11 cellular contexts compared by ENCODE assay signal in the genomic region with DNA sequence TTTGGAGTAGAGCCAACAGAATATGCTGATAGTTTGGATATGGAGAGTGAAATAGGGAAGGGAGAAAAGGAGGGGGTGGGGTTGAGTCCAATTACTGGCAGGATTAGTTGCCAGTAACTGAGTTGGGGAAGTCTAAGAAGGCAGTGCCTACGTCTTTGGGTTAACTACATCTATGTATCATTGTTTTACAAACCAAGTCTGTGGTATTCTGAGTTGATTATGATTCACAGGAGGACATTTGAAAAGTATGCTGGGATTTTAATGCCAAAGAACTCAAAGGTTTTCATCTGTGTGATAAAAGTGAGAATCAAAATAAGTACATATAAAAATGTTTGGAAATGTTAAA. TPM values are rescaled to one million over a fixed set of nuclear protein-coding genes. Genes with fewer than 3 reads are reported as not detected.
DNase-seq lines count a peak whose midpoint lies in the region; ATAC-seq and TF ChIP-seq lines count a peak whose summit lies in the region.
"Had no signal": no experiment of that assay in that cellular context is flagged by ENCODE, and none has a peak within 500 bp of the region (broad histone marks: within the 10 kb centered on the region; RNA-seq: fewer than 3 reads in every experiment).

No MANE protein-coding gene starts in this region.

- no peak overlapping the region for H2AFZ ChIP-seq in osteoblast (ENCODE audit: low read length)

- H3K4me3 ChIP-seq in osteoblast (ENCODE audit: insufficient read depth, low read length): no peak overlapping the region

- TF ChIP-seq CTCF in osteoblast (IDR thresholded peaks at IDR 0.05; ENCODE audit: extremely low read depth, low read depth, low read length): no peak

- peak overlapping the region; percentile 73 for H3K4me2 ChIP-seq in osteoblast (ENCODE audit: insufficient read depth, low read length)

- H4K20me1 ChIP-seq in osteoblast (ENCODE audit: insufficient read depth, low read length): peaks cover 10% of the 10 kb centered on the region

- peak; percentile 86 for DNase-seq in ELR (ENCODE audit: low read depth)
- peak; percentile 26 for DNase-seq in RPMI8226
- DNase-seq in fibroblast of gingiva (ENCODE audit: low read depth): peak; percentile 20
- DNase-seq in osteoblast (ENCODE audit: insufficient read length, low spot score, missing footprints): peak; percentile 82
- DNase-seq in effector CD4-positive, alpha-beta T cell: no peak
- no peak for DNase-seq in NCI-H82 treated with DMSO at 0.1 percent for 48 hours (lab: John Stamatoyannopoulos, UW; ENCODE audit: unreplicated experiment)
- no peak for DNase-seq in stimulated activated CD4-positive, alpha-beta T cell treated with anti-CD3 and anti-CD28 coated beads, Interleukin-2, amount 100 ng/mL, for 48 hours
- DNase-seq: activated CD4-positive, alpha-beta T cell treated with anti-CD3 and anti-CD28 coated beads, Interleukin-2, amount 50 U/mL, for 1 hour; activated naive CD4-positive, alpha-beta T cell; naive B cell had no signal

- H3K36me3 ChIP-seq in osteoblast (ENCODE audit: insufficient read depth, low read length): peaks cover 2% of the 10 kb centered on the region

- H3K9me3 ChIP-seq in osteoblast (ENCODE audit: low read depth, low read length): no peaks in the 10 kb centered on the region

- peak overlapping the region; percentile 94 for H3K27ac ChIP-seq in osteoblast (ENCODE audit: low read depth, low read length)

- peaks cover 63% of the 10 kb centered on the region for H3K4me1 ChIP-seq in osteoblast (ENCODE audit: insufficient read depth, low read length)

- H3K79me2 ChIP-seq in osteoblast (ENCODE audit: insufficient read depth, low read length): peaks cover 61% of the 10 kb centered on the region

- ATAC-seq in HG03521 (IDR thresholded peaks at IDR 0.05; ENCODE audit: unreplicated experiment): no peak

- H3K27me3 ChIP-seq in osteoblast (ENCODE audit: insufficient read depth, low read length): no peaks in the 10 kb centered on the region

RNA-seq across cellular contexts. Expression of a gene that starts 14.7 kb away (rescaled TPM):
- 193 and 229 TPM in 2 replicates for total RNA-seq in osteoblast

Comparison
In these comparisons a context has a peak if more than half of its experiments do, and no peak if none do; other contexts are left out.
1. DNase-seq: peak in ELR (single experiment), RPMI8226 (single experiment), fibroblast of gingiva (single experiment) and osteoblast (single experiment); none in effector CD4-positive, alpha-beta T cell (single experiment), NCI-H82 treated with DMSO at 0.1 percent for 48 hours (single experiment) and stimulated activated CD4-positive, alpha-beta T cell treated with anti-CD3 and anti-CD28 coated beads, Interleukin-2, amount 100 ng/mL, for 48 hours (0 of 2).